Comparison of ENCODE assay signal across 9 cellular contexts in the genomic region with DNA sequence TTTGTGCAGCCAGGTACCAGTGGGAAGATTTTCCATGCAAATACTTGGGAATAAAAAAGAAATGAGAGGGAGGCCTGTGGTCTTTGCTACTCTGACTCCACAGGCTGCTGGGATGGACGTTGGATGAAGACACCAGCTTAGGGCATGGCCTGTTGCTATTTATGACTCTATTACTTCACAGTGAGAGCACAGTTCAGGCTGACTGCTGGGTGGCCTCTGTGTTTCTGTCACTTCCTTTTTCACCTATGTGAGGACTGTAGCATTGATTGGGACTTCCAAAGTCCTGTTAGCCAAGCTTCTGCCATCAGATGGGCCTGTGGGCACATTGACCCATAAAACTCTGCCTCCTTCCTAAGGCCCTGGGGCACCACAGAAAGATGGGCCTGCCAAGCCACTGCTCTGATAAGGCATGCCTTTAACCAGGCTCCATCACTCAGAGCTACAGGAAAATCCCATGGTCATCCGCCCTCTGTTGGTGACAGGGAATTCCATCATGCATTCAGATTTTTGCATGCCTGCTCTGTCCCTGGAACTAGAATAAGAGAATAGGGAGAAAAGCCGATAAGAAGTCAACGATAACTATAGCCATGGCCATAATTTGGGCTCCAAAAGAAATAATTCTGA.
DNase-seq lines count a peak whose midpoint lies in the region; ATAC-seq, FAIRE-seq and TF ChIP-seq lines count a peak whose summit lies in the region.
"Had no signal": no experiment of that assay in that cellular context is flagged by ENCODE, and none has a peak within 500 bp of the region (broad histone marks: within the 10 kb centered on the region; RNA-seq: fewer than 3 reads in every experiment).

No MANE protein-coding gene starts in this region.

- H4K8ac ChIP-seq in IMR-90 (ENCODE audit: low read depth in 2 of 2, low read length in 2 of 2): no peak overlapping the region

- CTCF ChIA-PET in GM10248 (lab: Yijun Ruan, JAX) (interaction anchor here (1.1 to 1.8 kb wide), 6 partner anchors 9 to 632 kb away, joined by 3 to 4 read pairs (median 4); no protein-coding TSS in a partner anchor), IMR-90 (lab: Yijun Ruan, JAX) (interaction anchor here (0.7 kb wide), 1 partner anchor 17 kb away, joined by 3 read pairs; no protein-coding TSS in a partner anchor)

- no peak overlapping the region for H3K23ac ChIP-seq in IMR-90 (ENCODE audit: low read depth, low read length)

- no peak overlapping the region for H3K27ac ChIP-seq in IMR-90 (ENCODE audit: insufficient read depth, low read length)
- H3K27ac ChIP-seq: parathyroid adenoma had no signal

- WGBS in IMR-90 (ENCODE audit: extremely low coverage in 2 of 2, insufficient read length in 1 of 2), 2 experiments: no CpG with 5 or more reads among the region's 4 CpGs

- no peak overlapping the region for H2BK15ac ChIP-seq in IMR-90 (ENCODE audit: low read depth, low read length)

- no peak overlapping the region for H2BK120ac ChIP-seq in IMR-90 (ENCODE audit: low read depth, low read length)

- BruUV-seq in IMR-90 (replicated peaks; lab: Mats Ljungman, UMichigan): no TSS peak

- no peak overlapping the region for H2AK9ac ChIP-seq in IMR-90 (replicated peaks; ENCODE audit: low read depth, low read length, poor library complexity)

- H3K9me3 Mint-ChIP-seq in natural killer cell: no peaks in the 10 kb centered on the region

- H4K20me1 ChIP-seq in IMR-90 (ENCODE audit: insufficient read depth, low read length): no peaks in the 10 kb centered on the region

- no peak overlapping the region for H2BK5ac ChIP-seq in IMR-90 (ENCODE audit: low read depth, low read length, poor library complexity, severe bottlenecking)

- no peak for FAIRE-seq in RCC 7860 (lab: Jason Lieb, UNC)

- no peaks in the 10 kb centered on the region for H3K27me3 ChIP-seq in IMR-90 (ENCODE audit: control insufficient read depth, insufficient read depth, low read length)

- no peak overlapping the region for H3K56ac ChIP-seq in IMR-90 (ENCODE audit: extremely low read depth, insufficient read depth, low read length)

- H3K27me3 Mint-ChIP-seq in natural killer cell (ENCODE audit: low read depth in 2 of 2): no peaks in the 10 kb centered on the region

- H3K9me1 ChIP-seq in IMR-90 (ENCODE audit: insufficient read depth, low read length): peaks cover 15% of the 10 kb centered on the region

- no peak for DNase-seq in GM10248 (ENCODE audit: extremely low spot score)
- DNase-seq in IMR-90: no peak
- DNase-seq in T47D (ENCODE audit: low read depth in 1 of 2, low spot score in 1 of 2): peak; percentile 49 to 68
- no peak for DNase-seq in natural killer cell
- DNase-seq in activated CD4-positive, alpha-beta T cell treated with anti-CD3 and anti-CD28 coated beads, Interleukin-2, amount 50 U/mL, for 48 hours: no peak
- no peak for DNase-seq in NCI-H2029 treated with DMSO at 0.1 percent for 48 hours (lab: John Stamatoyannopoulos, UW)
- no peak for DNase-seq in RCC 7860 (ENCODE audit: low spot score)

- H3K4me1 ChIP-seq in IMR-90 (ENCODE audit: control insufficient read depth, insufficient read depth, low read length): peaks cover 16% of the 10 kb centered on the region
- H3K4me1 ChIP-seq: parathyroid adenoma had no signal

- H3K9me3 ChIP-seq in IMR-90 (ENCODE audit: control insufficient read depth, insufficient read depth, low read length): no peaks in the 10 kb centered on the region

- H3K4me3 Mint-ChIP-seq in natural killer cell: peak overlapping the region; percentile 35

- H3K14ac ChIP-seq in IMR-90 (replicated peaks; ENCODE audit: low read depth, low read length): no peak overlapping the region

- POLR2A ChIA-PET in GM10248 (lab: Yijun Ruan, JAX): no interaction called here
- POLR2A ChIA-PET in IMR-90 (lab: Charles Lee; ENCODE audit: unreplicated experiment): no interaction called here

- peak overlapping the region; percentile 77 to 88 for H3K27ac Mint-ChIP-seq in natural killer cell

- peaks cover 0 to 5% of the 10 kb centered on the region in 2 experiments; a peak in 2 of 4 replicates for H3K79me1 ChIP-seq in IMR-90 (ENCODE audit: low read depth in 1 of 2, low read length in 2 of 2)

- TF ChIP-seq CTCF in GM10248 (IDR thresholded peaks at IDR 0.05; ENCODE audit: control extremely low read depth, extremely low read depth, low read depth, missing control alignments) (peak; percentile 20), IMR-90 (conservative IDR thresholded peaks at IDR 0.05; ENCODE audit: low read depth, low read length) (peak; percentile 40), natural killer cell (IDR thresholded peaks at IDR 0.05) (no peak)

- H3K36me3 Mint-ChIP-seq in natural killer cell: peaks cover 16% of the 10 kb centered on the region

- no peak overlapping the region for H2AK5ac ChIP-seq in IMR-90 (ENCODE audit: low read depth, low read length)

- TF ChIP-seq RAD21 in IMR-90 (IDR thresholded peaks at IDR 0.05; ENCODE audit: low read length): no peak

- intact Hi-C loops in IMR-90 (cut with micrococcal nuclease) (no loop called here), natural killer cell (cut with micrococcal nuclease) (no loop called here)

- no peak overlapping the region for H2BK20ac ChIP-seq in IMR-90 (ENCODE audit: low read depth, low read length)

- H4K5ac ChIP-seq in IMR-90 (ENCODE audit: low read depth, low read length): no peak overlapping the region

- peaks cover 2% of the 10 kb centered on the region; the same call in 1 of the 2 replicates for H3K36me3 ChIP-seq in IMR-90 (ENCODE audit: control insufficient read depth, insufficient read depth, low read length)

- in situ Hi-C loops in IMR-90 (cut with MboI; ENCODE audit: low sequenced_read_pairs): no loop called here
- in situ Hi-C loops in T47D (cut with HindIII; ENCODE audit: low pct_unique_long_range_greater_than_20kb, low sequenced_read_pairs): no loop called here

- dilution Hi-C loops in IMR-90 (cut with HindIII; ENCODE audit: low sequenced_read_pairs, unreplicated experiment): no loop called here

- no peak overlapping the region for H4K91ac ChIP-seq in IMR-90 (ENCODE audit: insufficient read depth, low read depth, low read length)

- no peak overlapping the region for H3K4me3 ChIP-seq in IMR-90 (ENCODE audit: insufficient read depth, low read depth, low read length)

- H3K4me2 ChIP-seq in IMR-90 (ENCODE audit: low read depth, low read length): no peak overlapping the region

- no peak overlapping the region for H3K4ac ChIP-seq in IMR-90 (ENCODE audit: low read depth, low read length)

- no peak for TF ChIP-seq POLR2A in IMR-90 (IDR thresholded peaks at IDR 0.05; ENCODE audit: low read depth, low read length)

- H2AFZ ChIP-seq in IMR-90 (replicated peaks; ENCODE audit: low read length, poor library complexity): no peak overlapping the region
- H2AFZ ChIP-seq: parathyroid adenoma had no signal

- ATAC-seq in IMR-90 (ENCODE audit: low read depth) (peak; percentile 36; the same call in 1 of the 2 replicates), natural killer cell (peak in 1 of 3 donors; percentile 35), GM18870 (IDR thresholded peaks at IDR 0.05; ENCODE audit: unreplicated experiment) (no peak)

- H3K4me1 Mint-ChIP-seq in natural killer cell: peaks cover 79 to 82% of the 10 kb centered on the region in 2 donors

- H3K9ac ChIP-seq in IMR-90 (ENCODE audit: low read depth, low read length): no peak overlapping the region
- H3K9ac ChIP-seq: parathyroid adenoma had no signal

- H3K18ac ChIP-seq in IMR-90 (ENCODE audit: low read depth, low read length): no peak overlapping the region

TF ChIP-seq in IMR-90, 13 proteins besides CTCF, POLR2A, EP300 and RAD21:
- TF ChIP-seq MAFK (IDR thresholded peaks at IDR 0.05; ENCODE audit: low read depth, low read length): no peak
- no peak for TF ChIP-seq FOS (IDR thresholded peaks at IDR 0.05; ENCODE audit: low read depth, low read length)
- no peak for TF ChIP-seq MXI1 (IDR thresholded peaks at IDR 0.05; ENCODE audit: borderline replicate concordance, low read depth, low read length)
- no peak for TF ChIP-seq NFE2L2 (IDR thresholded peaks at IDR 0.05; ENCODE audit: low read depth, low read length)
- no peak for TF ChIP-seq SMC3 (IDR thresholded peaks at IDR 0.05; ENCODE audit: low read depth, low read length)

Comparison
In these comparisons a context has a peak if more than half of its experiments do, and no peak if none do; other contexts are left out.
1. DNase-seq: peak in T47D (2 of 2); none in GM10248 (single experiment), IMR-90 (single experiment), natural killer cell (single experiment), activated CD4-positive, alpha-beta T cell treated with anti-CD3 and anti-CD28 coated beads, Interleukin-2, amount 50 U/mL, for 48 hours (0 of 2), NCI-H2029 treated with DMSO at 0.1 percent for 48 hours (single experiment) and RCC 7860 (single experiment).